ENCODE assay signal across 8 cellular contexts in the genomic region with DNA sequence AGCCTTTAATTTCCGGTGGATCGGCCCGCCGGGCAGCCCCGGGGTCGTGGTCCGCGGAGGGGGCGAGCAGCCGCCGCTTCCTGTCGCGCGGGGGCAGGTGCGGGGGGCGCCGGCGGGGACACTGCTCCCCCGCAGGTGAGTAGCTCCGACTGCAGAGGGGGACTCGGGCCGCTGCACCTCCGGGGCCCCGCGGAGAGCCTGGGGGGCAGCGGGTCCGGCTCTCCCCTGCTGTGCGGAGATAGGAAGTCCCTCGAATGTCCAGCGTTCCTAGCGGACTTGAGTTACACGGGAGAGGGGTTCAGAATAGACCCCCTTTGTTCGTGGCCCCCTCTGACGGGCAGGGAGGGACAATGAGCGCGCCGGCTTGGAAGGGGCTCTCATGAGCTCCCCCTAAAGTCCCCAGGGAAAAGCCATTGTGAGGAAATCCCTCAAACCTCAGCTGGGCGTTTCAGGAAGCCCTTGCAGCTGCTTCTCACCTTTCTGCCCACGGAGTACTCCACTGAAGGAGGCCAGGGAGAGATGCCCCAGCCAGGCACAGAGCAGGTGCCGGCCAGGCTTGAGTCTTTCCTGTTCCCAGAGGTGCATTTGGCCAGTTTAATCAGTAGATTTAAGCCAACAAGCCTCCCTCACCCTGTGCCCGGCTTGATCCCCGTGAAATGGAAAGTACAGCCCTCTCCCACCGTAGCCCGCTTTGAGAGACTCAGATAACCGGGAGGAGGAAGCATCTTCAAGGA. TPM values are rescaled to one million over a fixed set of nuclear protein-coding genes. Genes with fewer than 3 reads are reported as not detected.
DNase-seq lines count a peak whose midpoint lies in the region; ATAC-seq and TF ChIP-seq lines count a peak whose summit lies in the region.

No MANE protein-coding gene starts in this region.

- DNase-seq in NCI-H1417 (lab: John Stamatoyannopoulos, UW): peak; percentile 39 to 90 (median 81)
- DNase-seq in NCI-H1417 treated with DMSO at 0.1 percent for 48 hours (lab: John Stamatoyannopoulos, UW): no peak
- peak; percentile 68 for DNase-seq in NCI-H2227 (lab: John Stamatoyannopoulos, UW; ENCODE audit: unreplicated experiment)
- DNase-seq in adipocyte (ENCODE audit: low read depth): no peak
- peak; percentile 49 for DNase-seq in lower lobe of right lung
- no peak for DNase-seq in type B pancreatic cell (ENCODE audit: extremely low spot score, unreplicated experiment)
- no peak for DNase-seq in foreskin melanocyte
- DNase-seq in middle frontal gyrus (ENCODE audit: extremely low spot score, low spot score): no peak

- H3K4me1 ChIP-seq in adipocyte (ENCODE audit: control insufficient read depth, insufficient read depth, low read length): peaks cover 9% of the 10 kb centered on the region
- H3K4me1 ChIP-seq in lower lobe of right lung: peaks cover 25% of the 10 kb centered on the region

- H3K4me3 Mint-ChIP-seq in type B pancreatic cell: peak overlapping the region; percentile 89

- H3K4me3 ChIP-seq in adipocyte (ENCODE audit: low read length): peak overlapping the region; percentile 61
- H3K4me3 ChIP-seq in lower lobe of right lung: peak overlapping the region; percentile 70

- TF ChIP-seq CTCF in lower lobe of right lung (IDR thresholded peaks at IDR 0.05): no peak
- TF ChIP-seq CTCF in type B pancreatic cell (conservative IDR thresholded peaks at IDR 0.05): no peak

- H3K27me3 ChIP-seq in adipocyte (replicated peaks; ENCODE audit: control insufficient read depth, insufficient read depth, low read length) (peaks cover 71% of the 10 kb centered on the region), lower lobe of right lung (ENCODE audit: low read depth) (peaks cover 13% of the 10 kb centered on the region)

- no peaks in the 10 kb centered on the region for H3K36me3 ChIP-seq in adipocyte (ENCODE audit: control insufficient read depth, insufficient read depth, low read length, severe bottlenecking)
- H3K36me3 ChIP-seq in lower lobe of right lung: no peaks in the 10 kb centered on the region

- peaks cover 25% of the 10 kb centered on the region for H3K4me1 Mint-ChIP-seq in type B pancreatic cell (ENCODE audit: unreplicated experiment)

- H3K36me3 Mint-ChIP-seq in type B pancreatic cell: no peaks in the 10 kb centered on the region

- intact Hi-C loops in lower lobe of right lung (cut with DNase I): no loop called here

- H3K27ac ChIP-seq in lower lobe of right lung: peak overlapping the region; percentile 65

- H3K9me3 ChIP-seq in adipocyte (ENCODE audit: control insufficient read depth, low read length) (no peaks in the 10 kb centered on the region), lower lobe of right lung (no peaks in the 10 kb centered on the region)

- H3K9ac ChIP-seq in adipocyte (ENCODE audit: low read length): no peak overlapping the region

- peak overlapping the region; percentile 30 for H3K27ac Mint-ChIP-seq in type B pancreatic cell

- H3K9me3 Mint-ChIP-seq in type B pancreatic cell: no peaks in the 10 kb centered on the region

- H3K27me3 Mint-ChIP-seq in type B pancreatic cell: peaks cover 20% of the 10 kb centered on the region

- peak; percentile 7 to 50 for ATAC-seq in lower lobe of right lung

RNA-seq across cellular contexts. Expression of a gene that starts 0.9 kb away (rescaled TPM):
- total RNA-seq in lower lobe of right lung (12.8 TPM), type B pancreatic cell (ENCODE audit: low replicate concordance) (15.2 and 18.6 TPM in 2 replicates)

Comparison
In these comparisons a context has a peak if more than half of its experiments do, and no peak if none do; other contexts are left out.
1. DNase-seq: peak in NCI-H1417 (3 of 3), NCI-H2227 (single experiment) and lower lobe of right lung (single experiment); none in NCI-H1417 treated with DMSO at 0.1 percent for 48 hours (single experiment), adipocyte (single experiment), type B pancreatic cell (single experiment), foreskin melanocyte (single experiment) and middle frontal gyrus (single experiment).